27 cellular contexts compared by ENCODE assay signal in genomic region chr1:5220421-5220820, GRCh38.
"Had no signal": no experiment of that assay in that cellular context is flagged by ENCODE, and none has a peak within 500 bp of the region (broad histone marks: within the 10 kb centered on the region; RNA-seq: fewer than 3 reads in every experiment).

No MANE protein-coding gene starts in this region.

- H3K27me3 ChIP-seq: ascending aorta, colonic mucosa had no signal

- H3K27ac Mint-ChIP-seq: activated CD4-positive, alpha-beta memory T cell treated with anti-CD3 and anti-CD28 coated beads for 36 hours; activated CD8-positive, alpha-beta memory T cell treated with anti-CD3 and anti-CD28 coated beads, Interleukin-2, amount 10 ng/mL, durations not matched to agents 7 days and 5 days; activated CD8-positive, alpha-beta T cell treated with anti-CD3 and anti-CD28 coated beads, Interleukin-2, amount 10 ng/mL, durations not matched to agents 7 days and 5 days; activated naive CD4-positive, alpha-beta T cell treated with anti-CD3 and anti-CD28 coated beads, Interleukin-2, amount 10 ng/mL, durations not matched to agents 7 days and 5 days; activated naive CD4-positive, alpha-beta T cell treated with anti-CD3 and anti-CD28 coated beads, Interleukin-2, amount 50 U/mL, for 72 hours; activated naive CD8-positive, alpha-beta T cell treated with anti-CD3 and anti-CD28 coated beads, Interleukin-2, amount 10 ng/mL, durations not matched to agents 7 days and 5 days; activated T-cell treated with anti-CD3 and anti-CD28 coated beads, Interleukin-2, amount 50 U/mL, for 72 hours; endodermal cell; WTC11 had no signal

- DNase-seq: activated CD4-positive, alpha-beta memory T cell treated with anti-CD3 and anti-CD28 coated beads for 36 hours; activated CD4-positive, alpha-beta T cell treated with anti-CD3 and anti-CD28 coated beads for 1 hour; activated CD4-positive, alpha-beta T cell treated with anti-CD3 and anti-CD28 coated beads for 4 hours; activated CD8-positive, alpha-beta memory T cell treated with anti-CD3 and anti-CD28 coated beads, Interleukin-2, amount 10 ng/mL, durations not matched to agents 7 days and 5 days; activated CD8-positive, alpha-beta memory T cell treated with anti-CD3 and anti-CD28 coated beads, Interleukin-2, amount 50 U/mL, for 4 hours; activated CD8-positive, alpha-beta T cell treated with anti-CD3 and anti-CD28 coated beads, Interleukin-2, amount 10 ng/mL, durations not matched to agents 7 days and 5 days; activated gamma-delta T cell; activated naive CD4-positive, alpha-beta T cell; activated naive CD4-positive, alpha-beta T cell treated with anti-CD3 and anti-CD28 coated beads, Interleukin-2, amount 10 ng/mL, durations not matched to agents 7 days and 5 days; activated naive CD8-positive, alpha-beta T cell treated with anti-CD3 and anti-CD28 coated beads, Interleukin-2, amount 10 ng/mL, durations not matched to agents 7 days and 5 days; activated T-cell treated with anti-CD3 and anti-CD28 coated beads, Interleukin-2, amount 50 U/mL, for 1 hour; activated T-cell treated with anti-CD3 and anti-CD28 coated beads, Interleukin-2, amount 50 U/mL, for 72 hours; central memory CD4-positive, alpha-beta T cell; cerebellar nuclear complex; colonic mucosa; effector CD8-positive, alpha-beta T cell; endodermal cell; foreskin fibroblast; T-helper 2 cell had no signal

- ATAC-seq: activated CD8-positive, alpha-beta memory T cell treated with anti-CD3 and anti-CD28 coated beads, Interleukin-2, amount 10 ng/mL, durations not matched to agents 7 days and 5 days; activated CD8-positive, alpha-beta T cell treated with anti-CD3 and anti-CD28 coated beads, Interleukin-2, amount 10 ng/mL, durations not matched to agents 7 days and 5 days; activated naive CD4-positive, alpha-beta T cell treated with anti-CD3 and anti-CD28 coated beads, Interleukin-2, amount 50 U/mL, for 72 hours; activated T-cell treated with anti-CD3 and anti-CD28 coated beads, Interleukin-2, amount 50 U/mL, for 72 hours; esophagus mucosa; WTC11 had no signal

- H3K4me1 ChIP-seq: ascending aorta, breast epithelium, colonic mucosa had no signal

- H3K27me3 Mint-ChIP-seq: activated CD8-positive, alpha-beta memory T cell treated with anti-CD3 and anti-CD28 coated beads, Interleukin-2, amount 10 ng/mL, durations not matched to agents 7 days and 5 days; activated naive CD8-positive, alpha-beta T cell treated with anti-CD3 and anti-CD28 coated beads, Interleukin-2, amount 10 ng/mL, durations not matched to agents 7 days and 5 days had no signal

- H3K9me3 ChIP-seq: ascending aorta, breast epithelium, colonic mucosa had no signal

- H3K27ac ChIP-seq: ascending aorta, breast epithelium, cardiac muscle cell, colonic mucosa, VCaP had no signal

- H3K4me1 Mint-ChIP-seq: activated CD8-positive, alpha-beta memory T cell treated with anti-CD3 and anti-CD28 coated beads, Interleukin-2, amount 10 ng/mL, durations not matched to agents 7 days and 5 days; activated naive CD4-positive, alpha-beta T cell treated with anti-CD3 and anti-CD28 coated beads, Interleukin-2, amount 10 ng/mL, durations not matched to agents 7 days and 5 days; activated naive CD8-positive, alpha-beta T cell treated with anti-CD3 and anti-CD28 coated beads, Interleukin-2, amount 10 ng/mL, durations not matched to agents 7 days and 5 days; WTC11 had no signal

- H3K4me3 ChIP-seq: ascending aorta, breast epithelium, cardiac muscle cell, colonic mucosa had no signal

- H3K4me3 Mint-ChIP-seq: activated CD4-positive, alpha-beta memory T cell treated with anti-CD3 and anti-CD28 coated beads for 36 hours; activated CD8-positive, alpha-beta memory T cell treated with anti-CD3 and anti-CD28 coated beads, Interleukin-2, amount 10 ng/mL, durations not matched to agents 7 days and 5 days; activated CD8-positive, alpha-beta T cell treated with anti-CD3 and anti-CD28 coated beads, Interleukin-2, amount 10 ng/mL, durations not matched to agents 7 days and 5 days; activated naive CD4-positive, alpha-beta T cell treated with anti-CD3 and anti-CD28 coated beads, Interleukin-2, amount 10 ng/mL, durations not matched to agents 7 days and 5 days; activated naive CD8-positive, alpha-beta T cell treated with anti-CD3 and anti-CD28 coated beads, Interleukin-2, amount 10 ng/mL, durations not matched to agents 7 days and 5 days; activated T-cell treated with anti-CD3 and anti-CD28 coated beads, Interleukin-2, amount 50 U/mL, for 72 hours; brain; endodermal cell; WTC11 had no signal

- H3K36me3 Mint-ChIP-seq: activated CD4-positive, alpha-beta memory T cell treated with anti-CD3 and anti-CD28 coated beads for 36 hours; activated CD8-positive, alpha-beta memory T cell treated with anti-CD3 and anti-CD28 coated beads, Interleukin-2, amount 10 ng/mL, durations not matched to agents 7 days and 5 days; activated naive CD4-positive, alpha-beta T cell treated with anti-CD3 and anti-CD28 coated beads, Interleukin-2, amount 10 ng/mL, durations not matched to agents 7 days and 5 days; activated naive CD4-positive, alpha-beta T cell treated with anti-CD3 and anti-CD28 coated beads, Interleukin-2, amount 50 U/mL, for 72 hours; activated naive CD8-positive, alpha-beta T cell treated with anti-CD3 and anti-CD28 coated beads, Interleukin-2, amount 10 ng/mL, durations not matched to agents 7 days and 5 days; brain had no signal

- H3K36me3 ChIP-seq: ascending aorta, breast epithelium, cardiac muscle cell, colonic mucosa had no signal

- H3K9me3 Mint-ChIP-seq: activated CD4-positive, alpha-beta memory T cell treated with anti-CD3 and anti-CD28 coated beads for 36 hours; activated naive CD4-positive, alpha-beta T cell treated with anti-CD3 and anti-CD28 coated beads, Interleukin-2, amount 10 ng/mL, durations not matched to agents 7 days and 5 days; activated naive CD4-positive, alpha-beta T cell treated with anti-CD3 and anti-CD28 coated beads, Interleukin-2, amount 50 U/mL, for 72 hours; activated T-cell treated with anti-CD3 and anti-CD28 coated beads, Interleukin-2, amount 50 U/mL, for 72 hours; endodermal cell had no signal
